9 cellular contexts compared by ENCODE assay signal in genomic region chr3:4981160-4981687, GRCh38. TPM values are rescaled to one million over a fixed set of nuclear protein-coding genes. Genes with fewer than 3 reads are reported as not detected.
A peak's percentile ranks its signal among the peaks of the same experiment; 100 is the strongest.
DNase-seq lines count a peak whose midpoint lies in the region; ATAC-seq, FAIRE-seq and TF ChIP-seq lines count a peak whose summit lies in the region.
"Had no signal": no experiment of that assay in that cellular context is flagged by ENCODE, and none has a peak within 500 bp of the region (broad histone marks: within the 10 kb centered on the region; RNA-seq: fewer than 3 reads in every experiment).

No MANE protein-coding gene starts in this region.

- H3K27ac ChIP-seq in SJSA1, result peak overlapping the region; percentile 37
- H3K27ac ChIP-seq in esophagus squamous epithelium, result peak overlapping the region; percentile 95 to 100 (median 99)
- peak overlapping the region; percentile 96 to 100 (median 99) for H3K27ac ChIP-seq in gastrocnemius medialis

- intact Hi-C loops in esophagus squamous epithelium (cut with DNase I) (no loop called here), gastrocnemius medialis (cut with DNase I; ENCODE audit: low total_unique reads) (no loop called here)

- peaks cover 52% of the 10 kb centered on the region for H3K36me3 ChIP-seq in SJSA1
- H3K36me3 ChIP-seq in esophagus squamous epithelium, result peaks cover 0 to 20% (median 6%) of the 10 kb centered on the region in 3 donors
- no peaks in the 10 kb centered on the region for H3K36me3 ChIP-seq in gastrocnemius medialis

- in situ Hi-C loops in gastrocnemius medialis (cut with MboI; ENCODE audit: low sequenced_read_pairs in 4 of 4), result loop anchor here in 2 of 4 donors (5.0 to 25.0 kb wide), 2 partner anchors 141 to 206 kb away; partner anchors contain the start of genes ARL8B (in 1 of the 2) and EDEM1 (in 1 of the 2)

- ATAC-seq in gastrocnemius medialis (no peak), GM21723 (IDR thresholded peaks at IDR 0.05; ENCODE audit: unreplicated experiment) (no peak)
- ATAC-seq in activated CD4-positive, CD25-positive, alpha-beta regulatory T cell treated with anti-CD3 and anti-CD28 coated beads, Interleukin-2, amount 50 U/mL, for 24 hours, result no peak

- H3K4me1 ChIP-seq in SJSA1 (replicated peaks) (peaks cover 78% of the 10 kb centered on the region), esophagus squamous epithelium (peaks cover 27 to 75% (median 41%) of the 10 kb centered on the region in 3 donors), gastrocnemius medialis (peaks cover 31 to 61% of the 10 kb centered on the region in 2 donors)

- no peaks in the 10 kb centered on the region for H3K9me3 ChIP-seq in SJSA1 (replicated peaks)
- no peaks in the 10 kb centered on the region for H3K9me3 ChIP-seq in esophagus squamous epithelium
- H3K9me3 ChIP-seq in gastrocnemius medialis, result no peaks in the 10 kb centered on the region

- WGBS in esophagus squamous epithelium, 2 donors, result 0 to 8% methylated on average over 3 of the region's 3 CpGs

- DNase-seq in GM12865 (ENCODE audit: low read depth) (no peak), SJSA1 (ENCODE audit: low read depth in 1 of 2, low spot score in 2 of 2) (no peak), esophagus squamous epithelium (lab: John Stamatoyannopoulos, UW) (no peak), gastrocnemius medialis (no peak), NCI-H2196 (lab: John Stamatoyannopoulos, UW; ENCODE audit: unreplicated experiment) (no peak), HTR-8/SVneo (ENCODE audit: insufficient read length, low spot score) (no peak)

- no peak for FAIRE-seq in HTR-8/SVneo (lab: Jason Lieb, UNC)
- FAIRE-seq: urothelium cell line had no signal

- TF ChIP-seq CTCF in GM12865 (IDR thresholded peaks at IDR 0.05; ENCODE audit: insufficient read depth, low read depth, low read length, missing control alignments) (no peak), esophagus squamous epithelium (IDR thresholded peaks at IDR 0.05) (no peak), gastrocnemius medialis (IDR thresholded peaks at IDR 0.05 in 4 of 5, conservative IDR thresholded peaks at IDR 0.05 in 1 of 5) (no peak)

- H3K4me3 ChIP-seq in GM12865 (ENCODE audit: low read depth, low read length), result peak overlapping the region; percentile 82
- peak overlapping the region; percentile 21 for H3K4me3 ChIP-seq in SJSA1
- peak overlapping the region; percentile 69 to 95 (median 86) for H3K4me3 ChIP-seq in esophagus squamous epithelium
- peak overlapping the region; percentile 82 to 95 (median 92) for H3K4me3 ChIP-seq in gastrocnemius medialis

- H3K27me3 ChIP-seq in SJSA1 (replicated peaks) (no peaks in the 10 kb centered on the region), esophagus squamous epithelium (no peaks in the 10 kb centered on the region), gastrocnemius medialis (no peaks in the 10 kb centered on the region)

- TF ChIP-seq POLR2A in esophagus squamous epithelium (IDR thresholded peaks at IDR 0.05) (no peak), gastrocnemius medialis (IDR thresholded peaks at IDR 0.05) (no peak)

RNA-seq across cellular contexts. Expression of gene BHLHE40, which starts 2.0 kb away (rescaled TPM):
- total RNA-seq in SJSA1 (2014; rRNA removed; shearing (Covaris generic)), result 6.3 and 8.4 TPM in 2 replicates
- total RNA-seq in esophagus squamous epithelium (100 to 1,000 TPM; 124 to 194 (median 153) TPM), gastrocnemius medialis (10 to 100 TPM; 19.2 to 96.7 (median 45.3) TPM)

Comparison
In these comparisons a context has a peak if more than half of its experiments do, and no peak if none do; other contexts are left out.
1. H3K4me3 ChIP-seq: peak in every context shown above with its lines; median percentile 92 in gastrocnemius medialis; 86 in esophagus squamous epithelium; 82 in GM12865; 21 in SJSA1.
2. H3K27ac ChIP-seq: peak in every context shown above with its lines; median percentile 99 in esophagus squamous epithelium; 99 in gastrocnemius medialis; 37 in SJSA1.